Comparison of ENCODE assay signal across 1 cellular context in the genomic region with DNA sequence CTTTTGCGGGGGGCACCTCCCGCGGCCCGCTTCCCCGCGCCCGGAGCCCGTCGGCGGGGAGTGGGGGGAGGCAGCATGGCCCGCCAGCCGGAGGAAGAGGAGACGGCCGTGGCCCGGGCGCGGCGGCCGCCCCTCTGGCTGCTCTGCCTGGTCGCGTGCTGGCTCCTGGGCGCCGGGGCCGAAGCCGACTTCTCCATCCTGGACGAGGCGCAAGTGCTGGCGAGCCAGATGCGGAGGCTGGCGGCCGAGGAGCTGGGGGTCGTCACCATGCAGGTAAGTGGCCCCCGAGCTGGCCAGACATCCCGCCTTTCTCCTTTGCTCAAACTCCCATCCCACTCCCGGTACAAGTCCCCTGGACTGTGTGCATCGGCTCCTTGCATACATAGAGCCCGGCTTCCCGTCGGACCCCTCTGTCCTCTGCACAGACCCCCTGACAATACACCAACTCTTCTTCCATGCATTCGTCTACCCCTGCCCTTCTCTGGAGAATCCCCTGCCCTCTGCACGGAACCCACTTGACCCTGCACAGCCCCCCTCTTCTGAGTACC.
TF ChIP-seq lines count a peak whose summit lies in the region.

No MANE protein-coding gene starts in this region.

TF ChIP-seq in IMR-90, 13 proteins besides CTCF, POLR2A, EP300 and RAD21 (continued from another document):
- TF ChIP-seq MXI1 (IDR thresholded peaks at IDR 0.05; ENCODE audit: borderline replicate concordance, low read depth, low read length) = no peak
- TF ChIP-seq MAFK (IDR thresholded peaks at IDR 0.05; ENCODE audit: low read depth, low read length) = no peak
